2 cellular contexts compared by ENCODE assay signal in genomic region chr11:8914661-8915018, GRCh38.
TF ChIP-seq lines count a peak whose summit lies in the region.

No MANE protein-coding gene starts in this region.

TF ChIP-seq in GM12891, 5 proteins besides CTCF, POLR2A, EP300 and RAD21:
- no peak for TF ChIP-seq PAX5 (IDR thresholded peaks at IDR 0.05; ENCODE audit: insufficient read depth, low read length, severe bottlenecking)
- no peak for TF ChIP-seq POU2F2 (IDR thresholded peaks at IDR 0.05; ENCODE audit: low read depth, low read length)

TF ChIP-seq in endothelial cell of umbilical vein, 7 proteins besides CTCF, POLR2A, EP300 and RAD21:
- TF ChIP-seq EZH2 (IDR thresholded peaks at IDR 0.05; ENCODE audit: borderline replicate concordance, low read depth, low read length, severe bottlenecking): no peak
- TF ChIP-seq MYC (IDR thresholded peaks at IDR 0.05; ENCODE audit: low read depth, low read length): no peak
- TF ChIP-seq GATA2 (IDR thresholded peaks at IDR 0.05; ENCODE audit: insufficient read depth, insufficient read length, low read depth, low read length): no peak
- no peak for TF ChIP-seq POLR2AphosphoS5 (IDR thresholded peaks at IDR 0.05; ENCODE audit: insufficient read depth, low read depth, low read length)
- TF ChIP-seq FOS (IDR thresholded peaks at IDR 0.05; ENCODE audit: borderline replicate concordance, insufficient read depth, low read length): no peak
- TF ChIP-seq MAX (IDR thresholded peaks at IDR 0.05; ENCODE audit: insufficient read depth, insufficient read length): no peak
- no peak for TF ChIP-seq JUN (IDR thresholded peaks at IDR 0.05; ENCODE audit: borderline replicate concordance, insufficient read depth, insufficient read length, low read depth)
